In genomic region chr16:25151996-25152395, GRCh38 we compare ENCODE assay signal across 16 cellular contexts. TPM values are rescaled to one million over a fixed set of nuclear protein-coding genes. Genes with fewer than 3 reads are reported as not detected.
DNase-seq lines count a peak whose midpoint lies in the region; ATAC-seq lines count a peak whose summit lies in the region.
"Had no signal": no experiment of that assay in that cellular context is flagged by ENCODE, and none has a peak within 500 bp of the region (broad histone marks: within the 10 kb centered on the region; RNA-seq: fewer than 3 reads in every experiment).

No MANE protein-coding gene starts in this region.

- peak overlapping the region; percentile 60 for H3K27ac ChIP-seq in GM23248
- H3K27ac ChIP-seq in SJCRH30, result no peak overlapping the region
- H3K27ac ChIP-seq: left lung had no signal

- DNase-seq in GM23248 (peak; percentile 81), SJCRH30 (peak; percentile 34 to 40), fibroblast of the conjunctiva (ENCODE audit: low read depth) (peak; percentile 2), stromal cell of bone marrow (ENCODE audit: low read depth) (peak; percentile 85), GM19238 (ENCODE audit: insufficient read length, low spot score) (no peak)
- DNase-seq: activated CD4-positive, alpha-beta T cell treated with anti-CD3 and anti-CD28 coated beads, Interleukin-2, amount 50 U/mL, for 48 hours; CD8-positive, alpha-beta memory T cell; effector memory CD8-positive, alpha-beta T cell; left lung; NCI-H446 treated with DMSO at 0.1 percent for 48 hours; right cardiac atrium had no signal

- 0 out of 2 replicates have a peak, but pooled peaks cover 19% of the 10 kb centered on the region for H3F3A ChIP-seq in GM23248 (ENCODE audit: insufficient read depth)

- H3K4me1 ChIP-seq in GM23248 (ENCODE audit: insufficient read depth) (peaks cover 10% of the 10 kb centered on the region), SJCRH30 (peaks cover 5% of the 10 kb centered on the region; the same call in 1 of the 2 replicates)
- H3K4me1 ChIP-seq: left lung had no signal

- H3K9ac ChIP-seq in GM23248, result no peak overlapping the region

- no peak overlapping the region for H3K4me2 ChIP-seq in GM23248 (ENCODE audit: unreplicated experiment)

- H3K4me3 ChIP-seq in GM23248 (no peak overlapping the region), SJCRH30 (no peak overlapping the region)
- H3K4me3 ChIP-seq: left lung had no signal

- ATAC-seq in HG03460 (IDR thresholded peaks at IDR 0.05; ENCODE audit: unreplicated experiment) (no peak), HG02870 (IDR thresholded peaks at IDR 0.05; ENCODE audit: unreplicated experiment) (no peak)
- ATAC-seq: effector memory CD8-positive, alpha-beta T cell; HepG2; left lung; natural killer cell treated with Interleukin-12 subunit alpha and Interleukin-12 subunit beta and Interleukin-15 and Interleukin-18, amount 100 ng/mL, for 72 hours; Panc1; right cardiac atrium had no signal

- 44% methylated on average over 3 of the region's 3 CpGs for WGBS in GM23248 (ENCODE audit: low coverage in 1 of 2, low lambda C conversion rate in 2 of 2, missing lambda C conversion rate in 2 of 2), 2 experiments

- H3K9me2 ChIP-seq in GM23248 (ENCODE audit: insufficient read depth), result no peaks in the 10 kb centered on the region

- no peaks in the 10 kb centered on the region for H4K20me1 ChIP-seq in GM23248 (ENCODE audit: insufficient read depth)

- H3K36me3 ChIP-seq in GM23248 (ENCODE audit: low read depth), result peaks cover 10% of the 10 kb centered on the region; the same call in 1 of the 2 replicates
- H3K36me3 ChIP-seq in SJCRH30, result peaks cover 3% of the 10 kb centered on the region; the same call in 1 of the 2 replicates

- H3K9me3 ChIP-seq in GM23248 (ENCODE audit: low read depth) (no peaks in the 10 kb centered on the region), SJCRH30 (replicated peaks) (no peaks in the 10 kb centered on the region)
- H3K9me3 ChIP-seq: left lung had no signal

- no peak overlapping the region for H2AFZ ChIP-seq in GM23248

- H3K27me3 ChIP-seq in GM23248 (replicated peaks; ENCODE audit: insufficient read depth) (no peaks in the 10 kb centered on the region), SJCRH30 (no peaks in the 10 kb centered on the region)
- H3K27me3 ChIP-seq: left lung had no signal

- in situ Hi-C loops in GM23248 (cut with MboI), result no loop called here

- H3K79me2 ChIP-seq in GM23248 (ENCODE audit: insufficient read depth), result no peaks in the 10 kb centered on the region

RNA-seq across cellular contexts. Expression of gene LCMT1, which starts 40.5 kb away (rescaled TPM):
- 30.3 and 47.6 TPM in 2 replicates for total RNA-seq in GM23248 (2014; rRNA removed; shearing (Covaris generic))
- 50.5 and 54.3 TPM in 2 replicates for polyA plus RNA-seq in GM23248 (2016; fragmentation: Nextera tagmentation; extraction: Ambion mirVana)
- total RNA-seq in SJCRH30 (2014; rRNA removed; shearing (Covaris generic)), result 31.7 and 34.7 TPM in 2 replicates
